In genomic region chr11:24386551-24387404, GRCh38 we compare ENCODE assay signal across 8 cellular contexts.
DNase-seq lines count a peak whose midpoint lies in the region; ATAC-seq and TF ChIP-seq lines count a peak whose summit lies in the region.

No MANE protein-coding gene starts in this region.

- H3K4me3 ChIP-seq in LNCaP clone FGC (ENCODE audit: low read depth, low read length) (no peak overlapping the region), adipocyte (ENCODE audit: low read length) (no peak overlapping the region), left lung (no peak overlapping the region)

- ATAC-seq in left lung (peak; percentile 90), HG03108 (IDR thresholded peaks at IDR 0.05; ENCODE audit: unreplicated experiment) (no peak), omental fat pad (ENCODE audit: low FRiP score) (no peak), GM18867 (IDR thresholded peaks at IDR 0.05; ENCODE audit: unreplicated experiment) (no peak)

- H3K36me3 ChIP-seq in adipocyte (ENCODE audit: control insufficient read depth, insufficient read depth, low read length, severe bottlenecking), result no peaks in the 10 kb centered on the region
- no peaks in the 10 kb centered on the region for H3K36me3 ChIP-seq in left lung

- intact Hi-C loops in left lung (cut with DNase I), result no loop called here

- no peak overlapping the region for H3K27ac ChIP-seq in left lung

- H3K27me3 ChIP-seq in adipocyte (replicated peaks; ENCODE audit: control insufficient read depth, insufficient read depth, low read length), result no peaks in the 10 kb centered on the region
- H3K27me3 ChIP-seq in left lung, result no peaks in the 10 kb centered on the region

- no peak overlapping the region for H3K9ac ChIP-seq in adipocyte (ENCODE audit: low read length)

- H3K9me3 ChIP-seq in adipocyte (ENCODE audit: control insufficient read depth, low read length), result no peaks in the 10 kb centered on the region
- H3K9me3 ChIP-seq in left lung, result no peaks in the 10 kb centered on the region

- TF ChIP-seq CTCF in LNCaP clone FGC (IDR thresholded peaks at IDR 0.05; ENCODE audit: control insufficient read depth, extremely low read depth, insufficient read depth), result 0 out of 2 replicates have a peak, but pooled peaks have one; percentile 16
- TF ChIP-seq CTCF in left lung (IDR thresholded peaks at IDR 0.05), result peak in 1 of 2 donors; percentile 23
- TF ChIP-seq CTCF in omental fat pad (IDR thresholded peaks at IDR 0.05), result no peak

- DNase-seq in DMS153 (lab: John Stamatoyannopoulos, UW) (peak; percentile 6), LNCaP clone FGC (ENCODE audit: low read depth) (no peak), adipocyte (ENCODE audit: low read depth) (peak; percentile 73), left lung (no peak), omental fat pad (ENCODE audit: low spot score) (no peak), NCI-H2107 (lab: John Stamatoyannopoulos, UW) (no peak)

- H3K4me1 ChIP-seq in adipocyte (ENCODE audit: control insufficient read depth, insufficient read depth, low read length) (peaks cover 4% of the 10 kb centered on the region), left lung (no peaks in the 10 kb centered on the region)

Comparison
In these comparisons a context has a peak if more than half of its experiments do, and no peak if none do; other contexts are left out.
1. DNase-seq: peak in DMS153 (single experiment) and adipocyte (single experiment); none in LNCaP clone FGC (single experiment), left lung (0 of 2), omental fat pad (single experiment) and NCI-H2107 (single experiment).